Comparison of ENCODE assay signal across 8 cellular contexts in genomic region chr21:17512245-17513213, GRCh38. TPM values are rescaled to one million over a fixed set of nuclear protein-coding genes. Genes with fewer than 3 reads are reported as not detected.
DNase-seq lines count a peak whose midpoint lies in the region; ATAC-seq and TF ChIP-seq lines count a peak whose summit lies in the region.

Gene CXADR, plus strand, starts transcription at chr21:17513043. Its CDS starts 87 bp downstream, at chr21:17513130.

- no peak for TF ChIP-seq CTCF in GM13976 (IDR thresholded peaks at IDR 0.05; ENCODE audit: borderline replicate concordance, control extremely low read depth, extremely low read depth, insufficient read depth, missing control alignments)

- DNase-seq in GM13976 (ENCODE audit: low spot score): peak; percentile 89
- peak; percentile 37 for DNase-seq in NCI-H2029 treated with DMSO at 0.1 percent for 48 hours (lab: John Stamatoyannopoulos, UW)
- DNase-seq in cerebellum (ENCODE audit: low spot score): peak; percentile 83
- peak; percentile 89 to 91 for DNase-seq in left colon
- DNase-seq in stimulated activated CD4-positive, alpha-beta T cell treated with anti-CD3 and anti-CD28 coated beads, Interleukin-2, amount 100 ng/mL, for 4 hours (ENCODE audit: low read depth): peak; percentile 78
- no peak for DNase-seq in cerebellar nuclear complex (lab: John Stamatoyannopoulos, UW)

- intact Hi-C loops in left colon (cut with DNase I, micrococcal nuclease): no loop called here

- ATAC-seq in HG02885 (IDR thresholded peaks at IDR 0.05; ENCODE audit: poor library complexity, unreplicated experiment) (peak; percentile 91), left colon (peak; percentile 86)
- peak; percentile 89 to 91 for ATAC-seq in activated CD4-positive, CD25-positive, alpha-beta regulatory T cell treated with anti-CD3 and anti-CD28 coated beads, Interleukin-2, amount 50 U/mL, for 24 hours

- in situ Hi-C loops in GM13976 (cut with MboI; ENCODE audit: low sequenced_read_pairs, unreplicated experiment): no loop called here

RNA-seq across cellular contexts. Expression of gene CXADR, which starts in this region (rescaled TPM):
- total RNA-seq in cerebellum (139 TPM), left colon (10 to 100 TPM; 70.5 to 79.2 TPM)

Comparison
In these comparisons a context has a peak if more than half of its experiments do, and no peak if none do; other contexts are left out.
1. DNase-seq: peak in GM13976 (single experiment), NCI-H2029 treated with DMSO at 0.1 percent for 48 hours (single experiment), cerebellum (single experiment), left colon (2 of 2) and stimulated activated CD4-positive, alpha-beta T cell treated with anti-CD3 and anti-CD28 coated beads, Interleukin-2, amount 100 ng/mL, for 4 hours (single experiment); none in cerebellar nuclear complex (0 of 2).
2. Peak in every context shown above with its lines, with median percentiles within 50 percentile points of each other: ATAC-seq.